In genomic region chr7:124940306-124940705, GRCh38 we compare ENCODE assay signal across 20 cellular contexts. TPM values are rescaled to one million over a fixed set of nuclear protein-coding genes. Genes with fewer than 3 reads are reported as not detected.
DNase-seq lines count a peak whose midpoint lies in the region; ATAC-seq and TF ChIP-seq lines count a peak whose summit lies in the region.
"Had no signal": no experiment of that assay in that cellular context is flagged by ENCODE, and none has a peak within 500 bp of the region (broad histone marks: within the 10 kb centered on the region; RNA-seq: fewer than 3 reads in every experiment).

No MANE protein-coding gene starts in this region.

- H3K18ac ChIP-seq in IMR-90 (ENCODE audit: low read depth, low read length) (no peak overlapping the region), mesenchymal stem cell (ENCODE audit: low read depth in 1 of 2, low read length in 2 of 2) (no peak overlapping the region)

- no peaks in the 10 kb centered on the region for H3K4me1 ChIP-seq in IMR-90 (ENCODE audit: control insufficient read depth, insufficient read depth, low read length)
- no peaks in the 10 kb centered on the region for H3K4me1 ChIP-seq in mesenchymal stem cell (ENCODE audit: control insufficient read depth, insufficient read depth, low read depth, low read length)
- no peaks in the 10 kb centered on the region for H3K4me1 ChIP-seq in ovary (ENCODE audit: insufficient read depth)

- H3K27me3 ChIP-seq in IMR-90 (ENCODE audit: control insufficient read depth, insufficient read depth, low read length), result no peaks in the 10 kb centered on the region
- H3K27me3 ChIP-seq in mesenchymal stem cell (ENCODE audit: control insufficient read depth in 1 of 2, insufficient read depth in 1 of 2, low read length in 2 of 2), result no peaks in the 10 kb centered on the region
- H3K27me3 ChIP-seq in ovary, result no peaks in the 10 kb centered on the region

- TF ChIP-seq EP300 in ovary (IDR thresholded peaks at IDR 0.05), result no peak

- no peak overlapping the region for H4K5ac ChIP-seq in IMR-90 (ENCODE audit: low read depth, low read length)

- H3K9ac ChIP-seq in IMR-90 (ENCODE audit: low read depth, low read length) (no peak overlapping the region), mesenchymal stem cell (ENCODE audit: low read length) (peak overlapping the region; percentile 36)

- H4K91ac ChIP-seq in IMR-90 (ENCODE audit: insufficient read depth, low read depth, low read length) (no peak overlapping the region), mesenchymal stem cell (ENCODE audit: low read length) (no peak overlapping the region)

- no peak overlapping the region for H3K27ac ChIP-seq in IMR-90 (ENCODE audit: insufficient read depth, low read length)
- no peak overlapping the region for H3K27ac ChIP-seq in mesenchymal stem cell (ENCODE audit: low read length, poor library complexity, severe bottlenecking)
- no peak overlapping the region for H3K27ac ChIP-seq in ovary
- H3K27ac ChIP-seq: C4-2B had no signal

- CTCF ChIA-PET in IMR-90 (lab: Yijun Ruan, JAX), result interaction anchor here (0.6 to 0.7 kb wide), 2 partner anchors 15 to 27 kb away, joined by 3 to 5 read pairs; no protein-coding TSS in a partner anchor

- dilution Hi-C loops in IMR-90 (cut with HindIII; ENCODE audit: low sequenced_read_pairs, unreplicated experiment), result no loop called here

- H3K79me1 ChIP-seq in IMR-90 (ENCODE audit: low read depth in 1 of 2, low read length in 2 of 2) (no peaks in the 10 kb centered on the region), mesenchymal stem cell (replicated peaks; ENCODE audit: low read length, poor library complexity, severe bottlenecking) (no peaks in the 10 kb centered on the region)

- POLR2A ChIA-PET in IMR-90 (lab: Charles Lee; ENCODE audit: unreplicated experiment), result no interaction called here

- H4K8ac ChIP-seq in IMR-90 (ENCODE audit: low read depth in 2 of 2, low read length in 2 of 2) (no peak overlapping the region), mesenchymal stem cell (ENCODE audit: low read length) (no peak overlapping the region)

- no CpG with 5 or more reads among the region's 2 CpGs for WGBS in IMR-90 (ENCODE audit: extremely low coverage in 2 of 2, insufficient read length in 1 of 2), 2 experiments
- WGBS in mesenchymal stem cell, result no CpG with 5 or more reads among the region's 2 CpGs
- 83 to 87% (median 84%) methylated on average over 2 of the region's 2 CpGs for WGBS in ovary, 3 donors

- no peak overlapping the region for H3K4me2 ChIP-seq in IMR-90 (ENCODE audit: low read depth, low read length)
- H3K4me2 ChIP-seq in mesenchymal stem cell (ENCODE audit: low read length, poor library complexity, severe bottlenecking), result no peak overlapping the region
- H3K4me2 ChIP-seq: GM23338 had no signal

- H2BK15ac ChIP-seq in IMR-90 (ENCODE audit: low read depth, low read length), result no peak overlapping the region
- no peak overlapping the region for H2BK15ac ChIP-seq in mesenchymal stem cell (ENCODE audit: low read depth, poor library complexity, severe bottlenecking)

- TF ChIP-seq POLR2A in IMR-90 (IDR thresholded peaks at IDR 0.05; ENCODE audit: low read depth, low read length) (no peak), ovary (IDR thresholded peaks at IDR 0.05) (no peak)

- no TSS peak for BruUV-seq in IMR-90 (replicated peaks; lab: Mats Ljungman, UMichigan)

- H2AFZ ChIP-seq in IMR-90 (replicated peaks; ENCODE audit: low read length, poor library complexity) (no peak overlapping the region), mesenchymal stem cell (ENCODE audit: low read depth, low read length) (no peak overlapping the region)
- H2AFZ ChIP-seq: GM23338 had no signal

- H2BK12ac ChIP-seq in mesenchymal stem cell (ENCODE audit: low read length in 2 of 2), result no peak overlapping the region

- no peaks in the 10 kb centered on the region for H3K9me1 ChIP-seq in IMR-90 (ENCODE audit: insufficient read depth, low read length)

- intact Hi-C loops in IMR-90 (cut with micrococcal nuclease), result no loop called here
- intact Hi-C loops in ovary (cut with DNase I), result no loop called here

- no peak for TF ChIP-seq RAD21 in IMR-90 (IDR thresholded peaks at IDR 0.05; ENCODE audit: low read length)

- no peak for TF ChIP-seq CTCF in IMR-90 (conservative IDR thresholded peaks at IDR 0.05; ENCODE audit: low read depth, low read length)
- TF ChIP-seq CTCF in choroid plexus epithelial cell (conservative IDR thresholded peaks at IDR 0.05; ENCODE audit: low read depth, low read length), result no peak
- no peak for TF ChIP-seq CTCF in ovary (IDR thresholded peaks at IDR 0.05)

- H3K23ac ChIP-seq in IMR-90 (ENCODE audit: low read depth, low read length) (no peak overlapping the region), mesenchymal stem cell (ENCODE audit: low read length in 2 of 2) (no peak overlapping the region)

- no peak overlapping the region for H3K4ac ChIP-seq in IMR-90 (ENCODE audit: low read depth, low read length)
- no peak overlapping the region for H3K4ac ChIP-seq in mesenchymal stem cell (ENCODE audit: low read depth in 1 of 2, low read length in 2 of 2)

- no peak overlapping the region for H2BK20ac ChIP-seq in IMR-90 (ENCODE audit: low read depth, low read length)

- no peak overlapping the region for H3K56ac ChIP-seq in IMR-90 (ENCODE audit: extremely low read depth, insufficient read depth, low read length)

- H2AK5ac ChIP-seq in IMR-90 (ENCODE audit: low read depth, low read length), result no peak overlapping the region
- H2AK5ac ChIP-seq in mesenchymal stem cell (ENCODE audit: low read length, severe bottlenecking), result no peak overlapping the region

- H3K14ac ChIP-seq in IMR-90 (replicated peaks; ENCODE audit: low read depth, low read length) (no peak overlapping the region), mesenchymal stem cell (ENCODE audit: low read length in 2 of 2) (no peak overlapping the region)

- H3K9me3 ChIP-seq in IMR-90 (ENCODE audit: control insufficient read depth, insufficient read depth, low read length), result no peaks in the 10 kb centered on the region
- no peaks in the 10 kb centered on the region for H3K9me3 ChIP-seq in mesenchymal stem cell (ENCODE audit: control insufficient read depth, low read length)
- no peaks in the 10 kb centered on the region for H3K9me3 ChIP-seq in ovary

- in situ Hi-C loops in IMR-90 (cut with MboI; ENCODE audit: low sequenced_read_pairs), result no loop called here

- no peaks in the 10 kb centered on the region for H4K20me1 ChIP-seq in IMR-90 (ENCODE audit: insufficient read depth, low read length)

- H2BK120ac ChIP-seq in IMR-90 (ENCODE audit: low read depth, low read length) (no peak overlapping the region), mesenchymal stem cell (ENCODE audit: low read depth, low read length) (no peak overlapping the region)

- no peak overlapping the region for H2AK9ac ChIP-seq in IMR-90 (replicated peaks; ENCODE audit: low read depth, low read length, poor library complexity)

- DNase-seq in Daoy (ENCODE audit: low read depth), result peak; percentile 39
- peak; percentile 9 for DNase-seq in IMR-90
- DNase-seq in choroid plexus epithelial cell (ENCODE audit: low read depth), result peak; percentile 17
- DNase-seq in mesenchymal stem cell, result no peak
- no peak for DNase-seq in A172 (ENCODE audit: low spot score)
- no peak for DNase-seq in ovary
- DNase-seq: DND-41; GDM1; Karpas-422; NCI-H1105 treated with DMSO at 0.1 percent for 48 hours; NCI-H1694 treated with DMSO at 0.1 percent for 48 hours; NCI-H2107; NCI-H2227 treated with DMSO at 0.1 percent for 48 hours; NCI-H524 treated with DMSO at 0.1 percent for 48 hours; NK-92 treated with Interleukin-12 subunit alpha and Interleukin-12 subunit beta, amount 100 ng/mL, for 24 hours; RPMI8226; SIG-M5 had no signal

- H3K36me3 ChIP-seq in IMR-90 (ENCODE audit: control insufficient read depth, insufficient read depth, low read length) (no peaks in the 10 kb centered on the region), mesenchymal stem cell (ENCODE audit: control insufficient read depth in 1 of 2, insufficient read depth in 2 of 2, low read depth in 1 of 2, low read length in 2 of 2) (no peaks in the 10 kb centered on the region), ovary (no peaks in the 10 kb centered on the region)

- H3K4me3 ChIP-seq in IMR-90 (ENCODE audit: insufficient read depth, low read depth, low read length), result no peak overlapping the region
- no peak overlapping the region for H3K4me3 ChIP-seq in choroid plexus epithelial cell (ENCODE audit: low read depth, low read length)
- no peak overlapping the region for H3K4me3 ChIP-seq in mesenchymal stem cell (ENCODE audit: insufficient read depth in 1 of 2, low read depth in 1 of 2, low read length in 2 of 2)
- no peak overlapping the region for H3K4me3 ChIP-seq in ovary
- H3K4me3 ChIP-seq: GM23338 had no signal

- no peak overlapping the region for H2BK5ac ChIP-seq in IMR-90 (ENCODE audit: low read depth, low read length, poor library complexity, severe bottlenecking)
- no peak overlapping the region for H2BK5ac ChIP-seq in mesenchymal stem cell (ENCODE audit: low read depth, low read length, poor library complexity, severe bottlenecking)

- no peak for ATAC-seq in IMR-90 (ENCODE audit: low read depth)
- no peak for ATAC-seq in GM18868 (IDR thresholded peaks at IDR 0.05; ENCODE audit: unreplicated experiment)
- ATAC-seq: GM23338 had no signal

TF ChIP-seq in IMR-90, 13 proteins besides CTCF, POLR2A, EP300 and RAD21:
- TF ChIP-seq RCOR1 (IDR thresholded peaks at IDR 0.05; ENCODE audit: insufficient replicate concordance, low read length) (no peak), FOS (IDR thresholded peaks at IDR 0.05; ENCODE audit: low read depth, low read length) (no peak), MXI1 (IDR thresholded peaks at IDR 0.05; ENCODE audit: borderline replicate concordance, low read depth, low read length) (no peak), NFE2L2 (IDR thresholded peaks at IDR 0.05; ENCODE audit: low read depth, low read length) (no peak), MAFK (IDR thresholded peaks at IDR 0.05; ENCODE audit: low read depth, low read length) (no peak), MAZ (IDR thresholded peaks at IDR 0.05; ENCODE audit: borderline replicate concordance, low read depth, low read length) (no peak)
TF ChIP-seq in IMR-90: peak in this region for 0.

RNA-seq across cellular contexts. Expression of gene POT1, which starts 10.7 kb away (rescaled TPM):
- 46.2 and 47.0 TPM in 2 replicates for total RNA-seq in Daoy (2014; rRNA removed; shearing (Covaris generic))
- 28.5 and 30.6 TPM in 2 replicates for total RNA-seq in IMR-90 (2012; rRNA removed)
- polyA plus RNA-seq in IMR-90 (2012; rRNA removed), result 8.7 and 12.7 TPM in 2 replicates
- polyA plus RNA-seq in IMR-90 (2012; cell fraction: cytosol; rRNA removed), result 1.8 and 1.9 TPM in 2 replicates
- 2.0 and 25.8 TPM in 2 replicates for polyA plus RNA-seq in IMR-90 (2012; cell fraction: nucleus; rRNA removed; ENCODE audit: low replicate concordance)
- 14.4 TPM for polyA plus RNA-seq in mesenchymal stem cell (2013, experiment 1 of 2)
- polyA plus RNA-seq in mesenchymal stem cell (2013, experiment 2 of 2), result 13.3 TPM
- total RNA-seq in A172 (2014; rRNA removed; shearing (Covaris generic)), result 25.8 and 34.6 TPM in 2 replicates
- 10 to 100 TPM; 17.0 to 33.0 (median 25.3) TPM for total RNA-seq in ovary
- 10 to 100 TPM; 12.3 to 15.0 TPM for polyA plus RNA-seq in ovary

Comparison
In these comparisons a context has a peak if more than half of its experiments do, and no peak if none do; other contexts are left out.
1. DNase-seq: peak in Daoy (single experiment), IMR-90 (single experiment) and choroid plexus epithelial cell (single experiment); none in mesenchymal stem cell (single experiment), A172 (single experiment) and ovary (0 of 5).